21 cellular contexts compared by ENCODE assay signal in genomic region chr4:1368421-1369090, GRCh38. TPM values are rescaled to one million over a fixed set of nuclear protein-coding genes. Genes with fewer than 3 reads are reported as not detected.
DNase-seq lines count a peak whose midpoint lies in the region; ATAC-seq and TF ChIP-seq lines count a peak whose summit lies in the region.
"Had no signal": no experiment of that assay in that cellular context is flagged by ENCODE, and none has a peak within 500 bp of the region (broad histone marks: within the 10 kb centered on the region; RNA-seq: fewer than 3 reads in every experiment).

No MANE protein-coding gene starts in this region.

- H3K36me3 Mint-ChIP-seq in activated naive CD4-positive, alpha-beta T cell treated with anti-CD3 and anti-CD28 coated beads, Interleukin-2, amount 10 ng/mL, durations not matched to agents 7 days and 5 days = no peaks in the 10 kb centered on the region
- H3K36me3 Mint-ChIP-seq in stimulated activated effector memory CD8-positive, alpha-beta T cell treated with anti-CD3 and anti-CD28 coated beads, Interleukin-12 subunit alpha, Interleukin-12 subunit beta, amount 100 ng/mL, for 72 hours = peaks cover under 1% of the 10 kb centered on the region

- H3K4me1 Mint-ChIP-seq in activated naive CD4-positive, alpha-beta T cell treated with anti-CD3 and anti-CD28 coated beads, Interleukin-2, amount 10 ng/mL, durations not matched to agents 7 days and 5 days = no peaks in the 10 kb centered on the region
- H3K4me1 Mint-ChIP-seq in stimulated activated effector memory CD8-positive, alpha-beta T cell treated with anti-CD3 and anti-CD28 coated beads, Interleukin-12 subunit alpha, Interleukin-12 subunit beta, amount 100 ng/mL, for 72 hours = peaks cover 5% of the 10 kb centered on the region

- no peaks in the 10 kb centered on the region for H3K9me3 Mint-ChIP-seq in activated naive CD4-positive, alpha-beta T cell treated with anti-CD3 and anti-CD28 coated beads, Interleukin-2, amount 10 ng/mL, durations not matched to agents 7 days and 5 days
- H3K9me3 Mint-ChIP-seq in stimulated activated effector memory CD8-positive, alpha-beta T cell treated with anti-CD3 and anti-CD28 coated beads, Interleukin-12 subunit alpha, Interleukin-12 subunit beta, amount 100 ng/mL, for 72 hours = no peaks in the 10 kb centered on the region
- H3K9me3 Mint-ChIP-seq: activated T-cell treated with anti-CD3 and anti-CD28 coated beads, Interleukin-2, amount 50 U/mL, for 72 hours; CD8-positive, alpha-beta T cell; naive thymus-derived CD8-positive, alpha-beta T cell; stimulated activated naive CD8-positive, alpha-beta T cell treated with anti-CD3 and anti-CD28 coated beads, Interleukin-15, Interleukin-2, amounts not matched to agents 100 ng/mL and 50 ng/mL, for 24 hours had no signal

- no peak overlapping the region for H3K27ac Mint-ChIP-seq in activated naive CD4-positive, alpha-beta T cell treated with anti-CD3 and anti-CD28 coated beads, Interleukin-2, amount 10 ng/mL, durations not matched to agents 7 days and 5 days
- no peak overlapping the region for H3K27ac Mint-ChIP-seq in stimulated activated effector memory CD8-positive, alpha-beta T cell treated with anti-CD3 and anti-CD28 coated beads, Interleukin-12 subunit alpha, Interleukin-12 subunit beta, amount 100 ng/mL, for 72 hours
- H3K27ac Mint-ChIP-seq: activated T-cell treated with anti-CD3 and anti-CD28 coated beads, Interleukin-2, amount 50 U/mL, for 72 hours; CD8-positive, alpha-beta T cell; naive thymus-derived CD8-positive, alpha-beta T cell; stimulated activated naive CD8-positive, alpha-beta T cell treated with anti-CD3 and anti-CD28 coated beads, Interleukin-15, Interleukin-2, amounts not matched to agents 100 ng/mL and 50 ng/mL, for 24 hours had no signal

- H3K4me1 ChIP-seq in left lung = peaks cover 0 to 5% of the 10 kb centered on the region in 2 donors

- H3K36me3 ChIP-seq in WERI-Rb-1 = peaks cover 6% of the 10 kb centered on the region; the same call in 1 of the 2 replicates
- peaks cover 0 to 48% of the 10 kb centered on the region in 2 donors for H3K36me3 ChIP-seq in left lung
- H3K36me3 ChIP-seq: cardiac muscle cell had no signal

- no peaks in the 10 kb centered on the region for H3K27me3 ChIP-seq in WERI-Rb-1 (ENCODE audit: insufficient read depth, low read depth, severe bottlenecking)
- no peaks in the 10 kb centered on the region for H3K27me3 ChIP-seq in left lung
- H3K27me3 ChIP-seq: cardiac muscle cell, upper lobe of left lung had no signal

- intact Hi-C loops in left lung (cut with DNase I) = loop anchor here in 1 of 2 donors (10.0 kb wide), 1 partner anchor 256 kb away; no protein-coding TSS in a partner anchor

- H3K27ac ChIP-seq in WERI-Rb-1 = peak overlapping the region; percentile 8; the same call in 1 of the 2 replicates
- H3K27ac ChIP-seq in left lung = no peak overlapping the region
- H3K27ac ChIP-seq: cardiac muscle cell, HL-60, upper lobe of left lung, VCaP had no signal

- no peaks in the 10 kb centered on the region for H3K27me3 Mint-ChIP-seq in activated naive CD4-positive, alpha-beta T cell treated with anti-CD3 and anti-CD28 coated beads, Interleukin-2, amount 10 ng/mL, durations not matched to agents 7 days and 5 days
- H3K27me3 Mint-ChIP-seq: naive thymus-derived CD8-positive, alpha-beta T cell; stimulated activated naive CD8-positive, alpha-beta T cell treated with anti-CD3 and anti-CD28 coated beads, Interleukin-15, Interleukin-2, amounts not matched to agents 100 ng/mL and 50 ng/mL, for 24 hours had no signal

- CTCF ChIA-PET in activated naive CD4-positive, alpha-beta T cell treated with anti-CD3 and anti-CD28 coated beads, Interleukin-2, amount 10 ng/mL, durations not matched to agents 7 days and 5 days (lab: Charles Lee) = interaction anchor here (1.2 kb wide), 1 partner anchor 13 kb away, joined by 3 read pairs; no protein-coding TSS in a partner anchor

- H3K4me3 ChIP-seq in WERI-Rb-1 (ENCODE audit: low read depth, low read length) = no peak overlapping the region
- H3K4me3 ChIP-seq in left lung = no peak overlapping the region
- H3K4me3 ChIP-seq: cardiac muscle cell, upper lobe of left lung had no signal

- ATAC-seq in left lung (no peak), HG03378 (IDR thresholded peaks at IDR 0.05; ENCODE audit: unreplicated experiment) (no peak), HG03460 (IDR thresholded peaks at IDR 0.05; ENCODE audit: unreplicated experiment) (no peak), HG03159 (IDR thresholded peaks at IDR 0.05; ENCODE audit: unreplicated experiment) (no peak)
- peak; percentile 15 for ATAC-seq in stimulated activated effector memory CD8-positive, alpha-beta T cell treated with anti-CD3 and anti-CD28 coated beads, Interleukin-12 subunit alpha, Interleukin-12 subunit beta, amount 100 ng/mL, for 72 hours
- ATAC-seq: activated T-cell treated with anti-CD3 and anti-CD28 coated beads, Interleukin-2, amount 50 U/mL, for 72 hours; CD8-positive, alpha-beta T cell; naive thymus-derived CD8-positive, alpha-beta T cell had no signal

- TF ChIP-seq CTCF in WERI-Rb-1 (IDR thresholded peaks at IDR 0.05; ENCODE audit: low read depth, low read length) (peak; percentile 67), left lung (IDR thresholded peaks at IDR 0.05) (no peak)

- peak; percentile 10 for DNase-seq in activated naive CD4-positive, alpha-beta T cell treated with anti-CD3 and anti-CD28 coated beads, Interleukin-2, amount 50 U/mL, for 16 hours
- no peak for DNase-seq in activated naive CD4-positive, alpha-beta T cell treated with anti-CD3 and anti-CD28 coated beads, Interleukin-2, amount 10 ng/mL, durations not matched to agents 7 days and 5 days
- DNase-seq in WERI-Rb-1 (no peak), left lung (peak; percentile 28 to 71)
- no peak for DNase-seq in stimulated activated effector memory CD8-positive, alpha-beta T cell treated with anti-CD3 and anti-CD28 coated beads, Interleukin-12 subunit alpha, Interleukin-12 subunit beta, amount 100 ng/mL, for 72 hours (ENCODE audit: low spot score in 2 of 2)
- DNase-seq: activated T-cell treated with anti-CD3 and anti-CD28 coated beads, Interleukin-2, amount 50 U/mL, for 72 hours; CD8-positive, alpha-beta T cell; effector memory CD4-positive, alpha-beta T cell; mesenchymal stem cell; NCI-H1694 treated with DMSO at 0.1 percent for 48 hours; stimulated activated CD4-positive, alpha-beta T cell treated with anti-CD3 and anti-CD28 coated beads, Interleukin-15, amount 100 ng/mL, for 24 hours had no signal

- H3K4me3 Mint-ChIP-seq in activated naive CD4-positive, alpha-beta T cell treated with anti-CD3 and anti-CD28 coated beads, Interleukin-2, amount 10 ng/mL, durations not matched to agents 7 days and 5 days = no peak overlapping the region
- H3K4me3 Mint-ChIP-seq in stimulated activated effector memory CD8-positive, alpha-beta T cell treated with anti-CD3 and anti-CD28 coated beads, Interleukin-12 subunit alpha, Interleukin-12 subunit beta, amount 100 ng/mL, for 72 hours = no peak overlapping the region
- H3K4me3 Mint-ChIP-seq: activated T-cell treated with anti-CD3 and anti-CD28 coated beads, Interleukin-2, amount 50 U/mL, for 72 hours; CD8-positive, alpha-beta T cell; naive thymus-derived CD8-positive, alpha-beta T cell; stimulated activated naive CD8-positive, alpha-beta T cell treated with anti-CD3 and anti-CD28 coated beads, Interleukin-15, Interleukin-2, amounts not matched to agents 100 ng/mL and 50 ng/mL, for 24 hours had no signal

- H3K9me3 ChIP-seq in WERI-Rb-1 (ENCODE audit: severe bottlenecking) = peaks cover 5% of the 10 kb centered on the region
- no peaks in the 10 kb centered on the region for H3K9me3 ChIP-seq in left lung
- H3K9me3 ChIP-seq: upper lobe of left lung had no signal

RNA-seq across cellular contexts. Expression of gene UVSSA, which starts 21.5 kb away (rescaled TPM):
- 10 to 100 TPM; 33.0 to 36.6 TPM for total RNA-seq in left lung

RNA-seq across cellular contexts. Expression of gene NKX1-1, which starts 37.7 kb away (rescaled TPM):
- not detected for total RNA-seq in left lung
- total RNA-seq: activated T-cell treated with anti-CD3 and anti-CD28 coated beads, Interleukin-2, amount 50 U/mL, for 72 hours; cardiac muscle cell; CD8-positive, alpha-beta T cell; naive thymus-derived CD8-positive, alpha-beta T cell; T-helper 1 cell treated with Interleukin-12 subunit alpha and Interleukin-12 subunit beta and Interleukin-4 antibody, amounts not matched to agents 30 ng/mL and 1 ng/mL, for 36 hours; upper lobe of left lung had no signal

Comparison
In these comparisons a context has a peak if more than half of its experiments do, and no peak if none do; other contexts are left out.
1. DNase-seq: peak in activated naive CD4-positive, alpha-beta T cell treated with anti-CD3 and anti-CD28 coated beads, Interleukin-2, amount 50 U/mL, for 16 hours (single experiment) and left lung (2 of 2); none in activated naive CD4-positive, alpha-beta T cell treated with anti-CD3 and anti-CD28 coated beads, Interleukin-2, amount 10 ng/mL, durations not matched to agents 7 days and 5 days (single experiment), WERI-Rb-1 (single experiment) and stimulated activated effector memory CD8-positive, alpha-beta T cell treated with anti-CD3 and anti-CD28 coated beads, Interleukin-12 subunit alpha, Interleukin-12 subunit beta, amount 100 ng/mL, for 72 hours (0 of 2).